Comparison of ENCODE assay signal across 8 cellular contexts in the genomic region with DNA sequence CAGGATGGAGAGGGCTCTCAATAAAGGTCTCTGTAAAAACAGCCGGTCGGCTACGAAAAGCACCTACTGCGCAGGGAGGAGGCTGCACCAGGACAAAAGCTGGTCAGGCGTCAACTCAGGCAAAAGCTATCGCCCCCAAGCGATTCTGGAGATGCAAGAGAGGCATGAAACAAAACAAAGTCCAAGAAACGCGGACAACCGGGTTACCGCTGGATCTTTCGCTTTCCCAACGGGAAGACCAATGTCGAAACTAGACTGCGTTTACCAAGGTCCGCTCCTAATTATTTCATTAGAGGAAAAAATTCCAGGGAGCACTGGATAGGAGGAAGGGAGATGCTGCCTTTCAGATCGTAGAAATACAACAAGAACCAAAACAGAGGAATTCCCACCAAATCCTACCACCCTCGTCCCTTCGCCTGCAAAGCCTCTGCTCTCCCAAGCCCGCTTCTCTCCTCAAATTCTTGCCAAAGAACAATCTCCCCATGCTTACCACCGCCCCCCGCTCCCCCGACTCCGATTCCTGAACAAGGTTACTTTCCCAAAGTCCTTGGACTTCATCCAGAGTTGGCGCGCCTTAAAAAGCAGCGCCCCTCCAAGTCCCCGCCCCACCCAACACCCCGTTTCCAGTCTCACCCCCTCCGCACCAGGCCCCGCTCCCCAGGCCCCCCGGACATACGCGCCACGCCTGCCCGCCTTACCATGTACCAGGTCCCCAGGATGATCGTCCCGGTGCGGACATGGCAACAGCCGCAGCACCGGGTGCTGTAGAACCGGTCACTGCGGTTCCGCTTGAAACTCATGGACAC. TPM values are rescaled to one million over a fixed set of nuclear protein-coding genes. Genes with fewer than 3 reads are reported as not detected.
A peak's percentile ranks its signal among the peaks of the same experiment; 100 is the strongest.
DNase-seq lines count a peak whose midpoint lies in the region; ATAC-seq and TF ChIP-seq lines count a peak whose summit lies in the region.

No MANE protein-coding gene starts in this region.

- ATAC-seq in activated CD4-positive, CD25-positive, alpha-beta regulatory T cell treated with anti-CD3 and anti-CD28 coated beads, Interleukin-2, amount 50 U/mL, for 24 hours, result peak; percentile 17 to 21

- DNase-seq in stimulated activated CD4-positive, alpha-beta T cell treated with anti-CD3 and anti-CD28 coated beads, Interleukin-15, amount 100 ng/mL, for 24 hours, result peak; percentile 38
- DNase-seq in stimulated activated CD4-positive, alpha-beta T cell treated with anti-CD3 and anti-CD28 coated beads, Interleukin-12 subunit alpha, Interleukin-12 subunit beta, amount 100 ng/mL, for 4 hours, result no peak
- DNase-seq in HFF-Myc (ENCODE audit: extremely low read depth, low read depth) (peak; percentile 48), MV-4-11 (lab: John Stamatoyannopoulos, UW) (peak; percentile 31), erythroblast (lab: John Stamatoyannopoulos, UW) (peak; percentile 68 to 75), midbrain (lab: John Stamatoyannopoulos, UW) (peak; percentile 61), thyroid gland (peak; percentile 59 to 60)

- H3K27me3 ChIP-seq in thyroid gland, result no peaks in the 10 kb centered on the region

- TF ChIP-seq POLR2A in erythroblast (IDR thresholded peaks at IDR 0.05; ENCODE audit: low read length) (no peak), thyroid gland (IDR thresholded peaks at IDR 0.05) (peak in 1 of 2 donors; percentile 50)

- TF ChIP-seq CTCF in HFF-Myc (IDR thresholded peaks at IDR 0.05; ENCODE audit: low read depth, low read length, missing control alignments) (no peak), thyroid gland (IDR thresholded peaks at IDR 0.05) (no peak)

- intact Hi-C loops in thyroid gland (cut with DNase I), result no loop called here

- no peaks in the 10 kb centered on the region for H3K9me3 ChIP-seq in thyroid gland

- H3K4me3 ChIP-seq in HFF-Myc (replicated peaks; ENCODE audit: low read depth, low read length) (peak overlapping the region; percentile 67), thyroid gland (replicated peaks in 1 of 3) (peak overlapping the region; percentile 66 to 92 (median 80))

- no peaks in the 10 kb centered on the region for H3K36me3 ChIP-seq in thyroid gland

- 1 to 2% methylated on average over 36 to 41 of the region's 44 CpGs for WGBS in thyroid gland, 2 donors

- H3K27ac ChIP-seq in thyroid gland, result peak overlapping the region; percentile 95 to 99 (median 99)

- peaks cover 18 to 30% of the 10 kb centered on the region in 2 donors for H3K4me1 ChIP-seq in thyroid gland

RNA-seq across cellular contexts. Expression of a gene that starts 0.5 kb away (rescaled TPM):
- 100 to 1,000 TPM; 159 to 300 (median 187) TPM for total RNA-seq in thyroid gland

RNA-seq across cellular contexts. Expression of a gene that starts 38.4 kb away (rescaled TPM):
- 1 to 10 TPM in 1 of 4 donors, under 1 TPM in 2, not detected in 1; 0.27 to 2.3 (median 0.33) TPM for total RNA-seq in thyroid gland
